36 cellular contexts compared by ENCODE assay signal in the genomic region with DNA sequence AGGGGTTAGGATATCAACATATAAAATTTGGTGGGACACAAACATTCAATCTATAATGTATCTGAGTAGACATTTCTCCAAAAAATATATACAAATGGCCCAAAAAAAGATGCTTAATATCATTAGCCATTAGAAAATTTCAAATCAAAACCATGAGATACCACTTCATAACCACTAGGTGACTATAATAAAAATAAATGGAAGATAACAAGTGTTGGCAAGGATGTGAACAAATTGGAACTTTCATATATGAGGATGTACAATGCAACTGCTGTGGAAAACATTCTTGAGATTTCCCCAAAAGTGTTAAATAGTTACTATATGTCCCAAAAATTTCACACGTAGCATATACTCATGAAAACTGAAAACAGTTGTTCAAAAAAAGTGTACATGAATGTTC. TPM values are rescaled to one million over a fixed set of nuclear protein-coding genes. Genes with fewer than 3 reads are reported as not detected.
"Had no signal": no experiment of that assay in that cellular context is flagged by ENCODE, and none has a peak within 500 bp of the region (broad histone marks: within the 10 kb centered on the region; RNA-seq: fewer than 3 reads in every experiment).

No MANE protein-coding gene starts in this region.

- H3K4me3 Mint-ChIP-seq: activated B cell treated with CpG ODN at 0.5 μM for 24 hours; activated CD4-positive, alpha-beta memory T cell treated with anti-CD3 and anti-CD28 coated beads for 36 hours; activated CD4-positive, alpha-beta T cell treated with anti-CD3 and anti-CD28 coated beads, Interleukin-2, amount 10 ng/mL, durations not matched to agents 24 days and 14 days; activated CD8-positive, alpha-beta T cell treated with anti-CD3 and anti-CD28 coated beads for 36 hours; activated naive CD4-positive, alpha-beta T cell treated with anti-CD3 and anti-CD28 coated beads for 36 hours; activated naive CD8-positive, alpha-beta T cell treated with anti-CD3 and anti-CD28 coated beads for 36 hours; activated T-cell treated with anti-CD3 and anti-CD28 coated beads, Interleukin-2, amount 50 U/mL, for 4 hours; activated T-cell treated with anti-CD3 and anti-CD28 coated beads, Interleukin-2, amount 50 U/mL, for 72 hours; activated T-helper 1 cell treated with anti-CD3 and anti-CD28 coated beads, Interleukin-12 subunit alpha, Interleukin-12 subunit beta, Interleukin-2, Interleukin-4 antibody, amounts not matched to agents 30 ng/mL and 10 ng/mL and 1 ng/mL, durations not matched to agents 14 hours and 24 hours and 36 hours; activated T-helper 17 cell treated with anti-CD3 and anti-CD28 coated beads, Interleukin-2, amount 50 U/mL, for 72 hours; T-helper 1 cell treated with Interleukin-12 subunit alpha and Interleukin-12 subunit beta and Interleukin-4 antibody, amounts not matched to agents 30 μg/mL and 1 μg/mL, for 36 hours; T-helper 2 cell treated with Interferon-gamma antibody and Interleukin-4, amounts not matched to agents 5 μg/mL and 100 μg/mL, for 36 hours had no signal

- H3K27me3 Mint-ChIP-seq: activated CD4-positive, alpha-beta memory T cell treated with anti-CD3 and anti-CD28 coated beads for 36 hours; activated CD4-positive, alpha-beta T cell treated with anti-CD3 and anti-CD28 coated beads, Interleukin-2, amount 10 ng/mL, durations not matched to agents 24 days and 14 days; activated CD8-positive, alpha-beta T cell treated with anti-CD3 and anti-CD28 coated beads for 36 hours; activated naive CD8-positive, alpha-beta T cell treated with anti-CD3 and anti-CD28 coated beads for 36 hours had no signal

- H3K27ac ChIP-seq: adrenal gland, body of pancreas, brain microvascular endothelial cell, breast epithelium, VCaP had no signal

- ATAC-seq: activated CD8-positive, alpha-beta T cell treated with anti-CD3 and anti-CD28 coated beads for 36 hours; activated naive CD4-positive, alpha-beta T cell treated with anti-CD3 and anti-CD28 coated beads, Interleukin-2, amount 50 U/mL, for 72 hours; activated T-cell treated with anti-CD3 and anti-CD28 coated beads, Interleukin-2, amount 50 U/mL, for 4 hours; activated T-cell treated with anti-CD3 and anti-CD28 coated beads, Interleukin-2, amount 50 U/mL, for 72 hours; activated T-helper 17 cell treated with anti-CD3 and anti-CD28 coated beads, Interleukin-2, amount 50 U/mL, for 72 hours; body of pancreas had no signal

- H3K27me3 ChIP-seq: adrenal gland, body of pancreas, brain microvascular endothelial cell, breast epithelium had no signal

- H3K4me3 ChIP-seq: adrenal gland, body of pancreas, breast epithelium had no signal

- H3K4me1 Mint-ChIP-seq: activated B cell treated with CpG ODN at 0.5 μM for 24 hours; activated CD4-positive, alpha-beta T cell treated with anti-CD3 and anti-CD28 coated beads, Interleukin-2, amount 10 ng/mL, durations not matched to agents 24 days and 14 days; activated naive CD8-positive, alpha-beta T cell treated with anti-CD3 and anti-CD28 coated beads for 36 hours; activated T-helper 17 cell treated with anti-CD3 and anti-CD28 coated beads, Interleukin-2, amount 50 U/mL, for 72 hours had no signal

- DNase-seq: activated B cell treated with CpG ODN at 0.5 μM for 24 hours; activated CD4-positive, alpha-beta memory T cell treated with anti-CD3 and anti-CD28 coated beads for 36 hours; activated CD4-positive, alpha-beta T cell treated with anti-CD3 and anti-CD28 coated beads for 4 hours; activated CD4-positive, alpha-beta T cell treated with anti-CD3 and anti-CD28 coated beads, Interleukin-2, amount 10 ng/mL, durations not matched to agents 24 days and 14 days; activated CD4-positive, alpha-beta T cell treated with anti-CD3 and anti-CD28 coated beads, Interleukin-2, amount 50 U/mL, for 1 hour; activated CD4-positive, alpha-beta T cell treated with anti-CD3 and anti-CD28 coated beads, Interleukin-2, amount 50 U/mL, for 4 hours; activated CD4-positive, CD25-positive, alpha-beta regulatory T cell treated with anti-CD3 and anti-CD28 coated beads, Interleukin-2, amount 50 U/mL, for 72 hours; activated CD8-positive, alpha-beta memory T cell treated with anti-CD3 and anti-CD28 coated beads, Interleukin-2, amount 50 U/mL, for 4 hours; activated CD8-positive, alpha-beta T cell treated with anti-CD3 and anti-CD28 coated beads for 36 hours; activated effector memory CD4-positive, alpha-beta T cell treated with anti-CD3 and anti-CD28 coated beads, Interleukin-2, amount 50 U/mL, for 16 hours; activated gamma-delta T cell treated with Interleukin-2 at 50 U/mL for 16 hours; activated naive CD4-positive, alpha-beta T cell; activated naive CD4-positive, alpha-beta T cell treated with anti-CD3 and anti-CD28 coated beads for 36 hours; activated naive CD4-positive, alpha-beta T cell treated with anti-CD3 and anti-CD28 coated beads, Interleukin-2, amount 50 U/mL, for 16 hours; activated naive CD8-positive, alpha-beta T cell treated with anti-CD3 and anti-CD28 coated beads for 36 hours; activated T-cell treated with anti-CD3 and anti-CD28 coated beads for 4 hours; activated T-cell treated with anti-CD3 and anti-CD28 coated beads, Interleukin-2, amount 50 U/mL, for 1 hour; activated T-cell treated with anti-CD3 and anti-CD28 coated beads, Interleukin-2, amount 50 U/mL, for 4 hours; activated T-cell treated with anti-CD3 and anti-CD28 coated beads, Interleukin-2, amount 50 U/mL, for 72 hours; adrenal gland; amniotic stem cell; aorta; body of pancreas; brain microvascular endothelial cell; central memory CD4-positive, alpha-beta T cell; T-helper 2 cell; T-helper 9 cell had no signal

- FAIRE-seq: astrocyte had no signal

- H3K4me1 ChIP-seq: adrenal gland, body of pancreas, breast epithelium had no signal

- H3K36me3 ChIP-seq: adrenal gland, brain microvascular endothelial cell, breast epithelium had no signal

- H3K27ac Mint-ChIP-seq: activated B cell treated with CpG ODN at 0.5 μM for 24 hours; activated CD4-positive, alpha-beta memory T cell treated with anti-CD3 and anti-CD28 coated beads for 36 hours; activated CD4-positive, alpha-beta T cell treated with anti-CD3 and anti-CD28 coated beads, Interleukin-2, amount 10 ng/mL, durations not matched to agents 24 days and 14 days; activated CD8-positive, alpha-beta T cell treated with anti-CD3 and anti-CD28 coated beads for 36 hours; activated naive CD4-positive, alpha-beta T cell treated with anti-CD3 and anti-CD28 coated beads for 36 hours; activated naive CD4-positive, alpha-beta T cell treated with anti-CD3 and anti-CD28 coated beads, Interleukin-2, amount 50 U/mL, for 72 hours; activated naive CD8-positive, alpha-beta T cell treated with anti-CD3 and anti-CD28 coated beads for 36 hours; activated T-cell treated with anti-CD3 and anti-CD28 coated beads, Interleukin-2, amount 50 U/mL, for 72 hours; activated T-helper 1 cell treated with anti-CD3 and anti-CD28 coated beads, Interleukin-12 subunit alpha, Interleukin-12 subunit beta, Interleukin-2, Interleukin-4 antibody, amounts not matched to agents 30 ng/mL and 10 ng/mL and 1 ng/mL, durations not matched to agents 14 hours and 24 hours and 36 hours; activated T-helper 17 cell treated with anti-CD3 and anti-CD28 coated beads, Interleukin-2, amount 50 U/mL, for 72 hours; T-helper 1 cell treated with Interleukin-12 subunit alpha and Interleukin-12 subunit beta and Interleukin-4 antibody, amounts not matched to agents 30 μg/mL and 1 μg/mL, for 36 hours; T-helper 2 cell treated with Interferon-gamma antibody and Interleukin-4, amounts not matched to agents 5 μg/mL and 100 μg/mL, for 36 hours had no signal

RNA-seq across cellular contexts. Expression of a gene that starts 36.5 kb away (rescaled TPM):
- total RNA-seq: activated B cell treated with CpG ODN at 0.5 μM for 24 hours; activated CD4-positive, alpha-beta T cell treated with anti-CD3 and anti-CD28 coated beads, Interleukin-2, amount 10 ng/mL, durations not matched to agents 24 days and 14 days; activated T-helper 1 cell treated with anti-CD3 and anti-CD28 coated beads, Interleukin-12 subunit alpha, Interleukin-12 subunit beta, Interleukin-2, Interleukin-4 antibody, amounts not matched to agents 30 ng/mL and 10 ng/mL and 1 ng/mL, durations not matched to agents 14 hours and 24 hours and 36 hours; aorta; breast epithelium; cardiac septum had no signal
- polyA plus RNA-seq: adrenal gland, aorta had no signal
